ENCODE assay signal across 30 cellular contexts in genomic region chr1:214503553-214503952, GRCh38. TPM values are rescaled to one million over a fixed set of nuclear protein-coding genes. Genes with fewer than 3 reads are reported as not detected.
DNase-seq lines count a peak whose midpoint lies in the region; ATAC-seq, FAIRE-seq and TF ChIP-seq lines count a peak whose summit lies in the region.
"Had no signal": no experiment of that assay in that cellular context is flagged by ENCODE, and none has a peak within 500 bp of the region (broad histone marks: within the 10 kb centered on the region; RNA-seq: fewer than 3 reads in every experiment).

No MANE protein-coding gene starts in this region.

- no peaks in the 10 kb centered on the region for H4K20me1 ChIP-seq in GM23248 (ENCODE audit: insufficient read depth)

- H3K9me2 ChIP-seq in GM23248 (ENCODE audit: insufficient read depth): no peaks in the 10 kb centered on the region

- no peak overlapping the region for H4K8ac ChIP-seq in trophoblast cell (ENCODE audit: low read depth, low read length)

- H2BK120ac ChIP-seq in trophoblast cell (ENCODE audit: insufficient read depth, low read length, poor library complexity): no peak overlapping the region

- H3K79me2 ChIP-seq in GM23248 (ENCODE audit: insufficient read depth) (peaks cover 100% of the 10 kb centered on the region), trophoblast cell (ENCODE audit: control insufficient read depth, insufficient read depth, low read length, poor library complexity) (peaks cover 9% of the 10 kb centered on the region)

- no peaks in the 10 kb centered on the region for H3K9me3 ChIP-seq in GM23248 (ENCODE audit: low read depth)
- H3K9me3 ChIP-seq in trophoblast cell (ENCODE audit: insufficient read depth, low read depth, low read length): no peaks in the 10 kb centered on the region
- H3K9me3 ChIP-seq: colonic mucosa, neutrophil, testis, uterus had no signal

- in situ Hi-C loops in GM23248 (cut with MboI): no loop called here

- H3K4me3 ChIP-seq in GM23248 (no peak overlapping the region), bronchial epithelial cell (ENCODE audit: low read depth, low read length) (no peak overlapping the region), trophoblast cell (ENCODE audit: low read depth, low read length) (no peak overlapping the region)
- H3K4me3 ChIP-seq: cardiac muscle cell, colonic mucosa, testis, uterus had no signal

- peaks cover 18% of the 10 kb centered on the region for H3F3A ChIP-seq in GM23248 (ENCODE audit: insufficient read depth)

- no peak overlapping the region for H3K18ac ChIP-seq in trophoblast cell (ENCODE audit: low read length)

- H3K27ac ChIP-seq in GM23248 (no peak overlapping the region), trophoblast cell (ENCODE audit: low read depth, low read length) (no peak overlapping the region)
- H3K27ac ChIP-seq: C4-2B, cardiac muscle cell, colonic mucosa, neutrophil, testis, uterus had no signal

- H2AFZ ChIP-seq in GM23248 (no peak overlapping the region), trophoblast cell (ENCODE audit: insufficient read depth, low read length, poor library complexity) (no peak overlapping the region)

- no peak overlapping the region for H2BK5ac ChIP-seq in trophoblast cell (ENCODE audit: low read depth, low read length, poor library complexity)

- H2BK12ac ChIP-seq in trophoblast cell (ENCODE audit: low read length): no peak overlapping the region

- H4K12ac ChIP-seq in trophoblast cell (ENCODE audit: low read depth, low read length): no peak overlapping the region

- H3K14ac ChIP-seq in trophoblast cell (ENCODE audit: low read length): no peak overlapping the region

- H3K79me1 ChIP-seq in trophoblast cell (ENCODE audit: low read length): peaks cover 2% of the 10 kb centered on the region

- H3K9ac ChIP-seq in GM23248 (no peak overlapping the region), trophoblast cell (ENCODE audit: low read length) (no peak overlapping the region)

- H3K27me3 ChIP-seq in GM23248 (replicated peaks; ENCODE audit: insufficient read depth) (no peaks in the 10 kb centered on the region), bronchial epithelial cell (ENCODE audit: control insufficient read depth, insufficient read depth, low read length) (no peaks in the 10 kb centered on the region), trophoblast cell (ENCODE audit: insufficient read depth, low read length) (no peaks in the 10 kb centered on the region)
- H3K27me3 ChIP-seq: cardiac muscle cell, colonic mucosa, testis, uterus had no signal

- H4K91ac ChIP-seq in trophoblast cell (ENCODE audit: low read depth, low read length): no peak overlapping the region

- TF ChIP-seq CTCF in bronchial epithelial cell (IDR thresholded peaks at IDR 0.05; ENCODE audit: insufficient read depth, low read length, severe bottlenecking): no peak

- FAIRE-seq in bronchial epithelial cell (lab: Jason Lieb, UNC): no peak
- FAIRE-seq: frontal cortex, GM12891, H1 had no signal

- H3K36me3 ChIP-seq in GM23248 (ENCODE audit: low read depth) (no peaks in the 10 kb centered on the region; the same call in 1 of the 2 replicates), bronchial epithelial cell (ENCODE audit: control insufficient read depth, insufficient read depth, low read length) (peaks cover 5% of the 10 kb centered on the region), trophoblast cell (ENCODE audit: control insufficient read depth in 1 of 2, insufficient read depth in 2 of 2, low read length in 2 of 2) (no peaks in the 10 kb centered on the region)
- H3K36me3 ChIP-seq: cardiac muscle cell, colonic mucosa, neutrophil, uterus had no signal

- H3K4me1 ChIP-seq in GM23248 (ENCODE audit: insufficient read depth) (peaks cover 28% of the 10 kb centered on the region), trophoblast cell (ENCODE audit: control insufficient read depth in 1 of 2, insufficient read depth in 2 of 2, low read length in 2 of 2) (peaks cover 0 to 8% of the 10 kb centered on the region in 2 experiments)
- H3K4me1 ChIP-seq: colonic mucosa, uterus had no signal

- DNase-seq in GM23248 (peak; percentile 20), LoVo (ENCODE audit: low spot score) (peak; percentile 59), bronchial epithelial cell (ENCODE audit: low read depth) (peak; percentile 81), trophoblast cell (no peak), NK-92 (lab: John Stamatoyannopoulos, UW; ENCODE audit: unreplicated experiment) (no peak), NCI-H1092 treated with DMSO at 0.1 percent for 48 hours (lab: John Stamatoyannopoulos, UW) (no peak)
- DNase-seq: activated B cell treated with CpG ODN at 0.5 μM for 24 hours; activated naive CD4-positive, alpha-beta T cell treated with Interleukin-2 at 50 U/mL for 16 hours; Calu3; colonic mucosa; EL; KBM-7; mesendoderm; NCI-H1417 treated with DMSO at 0.1 percent for 48 hours; NCI-H446 treated with DMSO at 0.1 percent for 48 hours; NCI-H82; OCI-M1; Right ventricle myocardium superior; stimulated activated naive CD4-positive, alpha-beta T cell treated with Interleukin-2 at 50 U/mL for 16 hours; T1000; testis; uterus had no signal

- peak overlapping the region; percentile 56 for H3K4ac ChIP-seq in trophoblast cell (ENCODE audit: low read depth, low read length)

- 66 to 67% methylated on average over 4 of the region's 4 CpGs for WGBS in GM23248 (ENCODE audit: low coverage in 1 of 2, low lambda C conversion rate in 2 of 2, missing lambda C conversion rate in 2 of 2), 2 experiments
- whole genome bisulfite sequencing in trophoblast cell (ENCODE audit: extremely low coverage, insufficient coverage, insufficient read length): no CpG with 5 or more reads among the region's 4 CpGs

- no peak for ATAC-seq in GM18867 (IDR thresholded peaks at IDR 0.05; ENCODE audit: unreplicated experiment)
- ATAC-seq: esophagus mucosa had no signal

- H3K4me2 ChIP-seq in GM23248 (ENCODE audit: unreplicated experiment): no peak overlapping the region
- H3K4me2 ChIP-seq in trophoblast cell (ENCODE audit: low read length): no peak overlapping the region

- H3K23ac ChIP-seq in trophoblast cell (ENCODE audit: low read length): no peak overlapping the region

- H2AK5ac ChIP-seq in trophoblast cell (ENCODE audit: low read length): no peak overlapping the region

RNA-seq across cellular contexts. Expression of gene PTPN14, which starts 47.8 kb away (rescaled TPM):
- 49.1 and 49.8 TPM in 2 replicates for total RNA-seq in GM23248 (2014; rRNA removed; shearing (Covaris generic))
- 38.7 and 41.4 TPM in 2 replicates for polyA plus RNA-seq in GM23248 (2016; fragmentation: Nextera tagmentation; extraction: Ambion mirVana)
- total RNA-seq in bronchial epithelial cell: 28.4 and 33.0 TPM in 2 replicates
- polyA plus RNA-seq in trophoblast cell (2013): 40.3 and 40.4 TPM in 2 replicates
- total RNA-seq: activated B cell treated with CpG ODN at 0.5 μM for 24 hours had no signal

Comparison
In these comparisons a context has a peak if more than half of its experiments do, and no peak if none do; other contexts are left out.
1. DNase-seq: peak in GM23248 (single experiment), LoVo (single experiment) and bronchial epithelial cell (single experiment); none in trophoblast cell (0 of 2), NK-92 (single experiment) and NCI-H1092 treated with DMSO at 0.1 percent for 48 hours (single experiment).